ENCODE assay signal across 12 cellular contexts in genomic region chr5:1409386-1410110, GRCh38. TPM values are rescaled to one million over a fixed set of nuclear protein-coding genes. Genes with fewer than 3 reads are reported as not detected.
DNase-seq lines count a peak whose midpoint lies in the region; ATAC-seq, FAIRE-seq and TF ChIP-seq lines count a peak whose summit lies in the region.
"Had no signal": no experiment of that assay in that cellular context is flagged by ENCODE, and none has a peak within 500 bp of the region (broad histone marks: within the 10 kb centered on the region; RNA-seq: fewer than 3 reads in every experiment).

No MANE protein-coding gene starts in this region.

- no peaks in the 10 kb centered on the region for H3K79me2 ChIP-seq in GM12878 (ENCODE audit: control insufficient read depth, insufficient read depth, low read length)

- no peak for TF ChIP-seq EP300 in GM12878 (IDR thresholded peaks at IDR 0.05; ENCODE audit: borderline replicate concordance in 1 of 2, control insufficient read depth in 1 of 2, low read depth in 2 of 2, low read length in 2 of 2)

- H3K9me3 ChIP-seq in GM12878 (replicated peaks; ENCODE audit: control insufficient read depth, insufficient read depth, low read length): no peaks in the 10 kb centered on the region
- H3K9me3 ChIP-seq: pancreas, stomach had no signal

- in situ Hi-C loops in GM12878 (cut with MboI): no loop called here

- SMC1A ChIA-PET in GM12878 (lab: Charles Lee; ENCODE audit: uncharacterized antibody, unreplicated experiment): no interaction called here

- POLR2A ChIA-PET in GM12878 (lab: Charles Lee): no interaction called here

- CTCF ChIA-PET in GM12878 (lab: Yijun Ruan, JAX): no interaction called here

- H4K20me1 ChIP-seq in GM12878 (ENCODE audit: control insufficient read depth, insufficient read depth): no peaks in the 10 kb centered on the region

- H3K4me3 ChIP-seq in GM12878: no peak overlapping the region
- H3K4me3 ChIP-seq: pancreas, stomach had no signal

- no peak for TF ChIP-seq POLR2A in GM12878 (IDR thresholded peaks at IDR 0.05; ENCODE audit: low read depth, low read length)

- no peaks in the 10 kb centered on the region for H3K36me3 ChIP-seq in GM12878 (ENCODE audit: control insufficient read depth in 2 of 2, insufficient read depth in 2 of 2, low read length in 1 of 2)
- H3K36me3 ChIP-seq: pancreas, stomach had no signal

- WGBS in GM12878 (ENCODE audit: insufficient coverage, insufficient replicate concordance, low lambda C conversion rate, missing lambda C conversion rate): 58% methylated on average over 31 of the region's 33 CpGs

- no peak for TF ChIP-seq CTCF in GM10266 (IDR thresholded peaks at IDR 0.05; ENCODE audit: control insufficient read depth, insufficient read depth, low read depth, missing control alignments)
- no peak for TF ChIP-seq CTCF in GM12878 (IDR thresholded peaks at IDR 0.05 in 2 of 3, conservative IDR thresholded peaks at IDR 0.05 in 1 of 3; ENCODE audit: control insufficient read depth in 2 of 3, extremely low read depth in 1 of 3, insufficient read depth in 1 of 3, low read depth in 3 of 3, low read length in 3 of 3)

- no peak overlapping the region for H3K27ac ChIP-seq in GM12878 (ENCODE audit: control insufficient read depth, insufficient read depth)
- H3K27ac ChIP-seq: pancreas, stomach had no signal

- no peak overlapping the region for H2AFZ ChIP-seq in GM12878 (ENCODE audit: control insufficient read depth, low read depth, low read length)

- no peak for FAIRE-seq in GM12878 (lab: Jason Lieb, UNC)
- FAIRE-seq: GM18507, pancreas had no signal

- H3K9ac ChIP-seq in GM12878 (ENCODE audit: control insufficient read depth, insufficient read depth, low read length): no peak overlapping the region

- intact Hi-C loops in GM12878 (cut with micrococcal nuclease; ENCODE audit: unreplicated experiment): no loop called here

- ATAC-seq in GM12878: peak; percentile 63
- no peak for ATAC-seq in GM19328 (IDR thresholded peaks at IDR 0.05; ENCODE audit: unreplicated experiment)
- ATAC-seq in HG02973 (IDR thresholded peaks at IDR 0.05; ENCODE audit: unreplicated experiment): no peak

- no peaks in the 10 kb centered on the region for H3K4me1 ChIP-seq in GM12878 (ENCODE audit: control insufficient read depth, insufficient read depth, low read length)
- H3K4me1 ChIP-seq: pancreas, stomach had no signal

- RAD21 ChIA-PET in GM12878 (lab: Charles Lee; ENCODE audit: unreplicated experiment): no interaction called here

- H3K27me3 ChIP-seq in GM12878 (replicated peaks in 1 of 2; ENCODE audit: control insufficient read depth in 2 of 2, insufficient read depth in 2 of 2, low read length in 1 of 2): peaks cover 0 to 3% of the 10 kb centered on the region in 2 experiments; a peak in 2 of 4 replicates

- peak; percentile 62 for DNase-seq in GM10266 (ENCODE audit: extremely low spot score)
- DNase-seq in M059J (ENCODE audit: low read depth): peak; percentile 35
- DNase-seq in GM12878 (ENCODE audit: low read depth, low spot score): no peak
- peak; percentile 44 for DNase-seq in myocyte (ENCODE audit: low read depth)
- DNase-seq in NCI-H1048 (lab: John Stamatoyannopoulos, UW): no peak
- DNase-seq: stomach, T-helper 9 cell had no signal

- TF ChIP-seq RAD21 in GM12878 (IDR thresholded peaks at IDR 0.05; ENCODE audit: insufficient read depth, low read depth, low read length): no peak

- H3K4me2 ChIP-seq in GM12878 (ENCODE audit: control insufficient read depth, insufficient read depth): no peak overlapping the region

- BruUV-seq in GM12878 (replicated peaks; lab: Mats Ljungman, UMichigan): no TSS peak

TF ChIP-seq in GM12878, 131 proteins besides CTCF, POLR2A, EP300 and RAD21:
- peak; percentile 94 for TF ChIP-seq REST (IDR thresholded peaks at IDR 0.05; ENCODE audit: low read depth, low read length)
- no peak for TF ChIP-seq ETV6 (conservative IDR thresholded peaks at IDR 0.05 in 1 of 2, IDR thresholded peaks at IDR 0.05 in 1 of 2; ENCODE audit: borderline replicate concordance in 1 of 2, low read depth in 1 of 2)

RNA-seq across cellular contexts. Expression of gene SLC6A3, which starts 35.7 kb away (rescaled TPM):
- total RNA-seq in M059J (2014; rRNA removed; shearing (Covaris generic)): not detected in 2 replicates
- not detected in 2 replicates for total RNA-seq in GM12878 (2013; cell fraction: nucleolus; rRNA removed)
- total RNA-seq in GM12878 (2014; rRNA removed): not detected in 2 replicates
- total RNA-seq in GM12878 (2014; rRNA removed; fragmentation: Illumina TruSeq; extraction: Trizol): not detected in 2 replicates
- not detected in 2 replicates for total RNA-seq in GM12878 (2021)
- polyA plus RNA-seq in GM12878 (2011; ENCODE audit: low read depth): not detected
- polyA plus RNA-seq in GM12878 (2011; rRNA removed): 0.01 TPM in 1 of 2 replicates, not detected in the other
- 0.05 TPM in 1 of 2 replicates, not detected in the other for polyA plus RNA-seq in GM12878 (2011; cell fraction: cytosol; rRNA removed)
- polyA plus RNA-seq in GM12878 (2011; cell fraction: nucleus; rRNA removed): not detected in 2 replicates
- polyA plus RNA-seq in GM12878 (2012): 0.07 and 0.18 TPM in 2 replicates
- not detected in 2 replicates for polyA plus RNA-seq in GM12878 (2014; fragmentation: Illumina TruSeq; extraction: Trizol)
- polyA plus RNA-seq in GM12878 (2014; fragmentation: Nextera tagmentation; extraction: Ambion mirVana): not detected
- not detected in 2 replicates for polyA plus RNA-seq in GM12878 (2014; rRNA removed)
- not detected for polyA plus RNA-seq in GM12878 (2016; fragmentation: Nextera tagmentation; extraction: Ambion mirVana)
- polyA minus RNA-seq in GM12878 (2011; rRNA and poly(A)+ RNA removed): not detected in 2 replicates
- not detected in 2 replicates for polyA minus RNA-seq in GM12878 (2011; cell fraction: cytosol; rRNA and poly(A)+ RNA removed)
- polyA minus RNA-seq in GM12878 (2011; cell fraction: nucleus; rRNA and poly(A)+ RNA removed): not detected in 2 replicates
- 0.16 TPM in 1 of 2 replicates, not detected in the other for total RNA-seq in myocyte
- polyA plus RNA-seq in myocyte (2012): not detected
- total RNA-seq: HT1080, pancreas, stomach had no signal
- polyA plus RNA-seq: pancreas had no signal

Comparison
In these comparisons a context has a peak if more than half of its experiments do, and no peak if none do; other contexts are left out.
1. DNase-seq: peak in GM10266 (single experiment), M059J (single experiment) and myocyte (single experiment); none in GM12878 (single experiment) and NCI-H1048 (single experiment).